In genomic region chr10:60957667-60958221, GRCh38 we compare ENCODE assay signal across 16 cellular contexts. TPM values are rescaled to one million over a fixed set of nuclear protein-coding genes. Genes with fewer than 3 reads are reported as not detected.
DNase-seq lines count a peak whose midpoint lies in the region; ATAC-seq, FAIRE-seq and TF ChIP-seq lines count a peak whose summit lies in the region.
"Had no signal": no experiment of that assay in that cellular context is flagged by ENCODE, and none has a peak within 500 bp of the region (broad histone marks: within the 10 kb centered on the region; RNA-seq: fewer than 3 reads in every experiment).

No MANE protein-coding gene starts in this region.

- H3K36me3 Mint-ChIP-seq in astrocyte (ENCODE audit: low read depth, unreplicated experiment) (no peaks in the 10 kb centered on the region), T-helper 17 cell (ENCODE audit: low read depth) (no peaks in the 10 kb centered on the region)
- H3K36me3 Mint-ChIP-seq: CD8-positive, alpha-beta memory T cell; IgD-negative memory B cell had no signal

- H3K79me2 ChIP-seq in astrocyte (ENCODE audit: insufficient read depth, low read length), result no peaks in the 10 kb centered on the region

- TF ChIP-seq RAD21 in IMR-90 (IDR thresholded peaks at IDR 0.05; ENCODE audit: low read length), result no peak

- H3K18ac ChIP-seq in IMR-90 (ENCODE audit: low read depth, low read length), result peak overlapping the region; percentile 37; the same call in 1 of the 2 replicates

- H4K20me1 ChIP-seq in IMR-90 (ENCODE audit: insufficient read depth, low read length) (no peaks in the 10 kb centered on the region), astrocyte (ENCODE audit: insufficient read depth, low read length) (no peaks in the 10 kb centered on the region)
- H4K20me1 ChIP-seq: BLaER1 had no signal

- H3K27ac Mint-ChIP-seq in astrocyte (ENCODE audit: unreplicated experiment) (peak overlapping the region; percentile 28), T-helper 17 cell (no peak overlapping the region)
- H3K27ac Mint-ChIP-seq: CD8-positive, alpha-beta memory T cell; IgD-negative memory B cell had no signal

- no peak overlapping the region for H4K5ac ChIP-seq in IMR-90 (ENCODE audit: low read depth, low read length)

- 0 out of 2 replicates have a peak overlapping the region, but pooled peaks have one; percentile 34 for H3K14ac ChIP-seq in IMR-90 (replicated peaks; ENCODE audit: low read depth, low read length)

- H2AK9ac ChIP-seq in IMR-90 (replicated peaks; ENCODE audit: low read depth, low read length, poor library complexity), result no peak overlapping the region

- no peak overlapping the region for H3K4me2 ChIP-seq in IMR-90 (ENCODE audit: low read depth, low read length)
- H3K4me2 ChIP-seq in astrocyte (ENCODE audit: low read length), result no peak overlapping the region
- H3K4me2 ChIP-seq: BLaER1 had no signal

- POLR2A ChIA-PET in IMR-90 (lab: Charles Lee; ENCODE audit: unreplicated experiment), result no interaction called here

- peak overlapping the region; percentile 47; the same call in 1 of the 2 replicates for H4K91ac ChIP-seq in IMR-90 (ENCODE audit: insufficient read depth, low read depth, low read length)

- H3K9me1 ChIP-seq in IMR-90 (ENCODE audit: insufficient read depth, low read length), result peaks cover 6% of the 10 kb centered on the region; the same call in 1 of the 2 replicates

- H3K4me3 Mint-ChIP-seq in astrocyte (ENCODE audit: unreplicated experiment) (no peak overlapping the region), T-helper 17 cell (no peak overlapping the region)
- H3K4me3 Mint-ChIP-seq: CD8-positive, alpha-beta memory T cell; IgD-negative memory B cell had no signal

- no peak for TF ChIP-seq CTCF in IMR-90 (conservative IDR thresholded peaks at IDR 0.05; ENCODE audit: low read depth, low read length)
- no peak for TF ChIP-seq CTCF in astrocyte (IDR thresholded peaks at IDR 0.05; ENCODE audit: insufficient read depth, low read depth, low read length)

- no peaks in the 10 kb centered on the region for H3K9me3 ChIP-seq in IMR-90 (ENCODE audit: control insufficient read depth, insufficient read depth, low read length)
- H3K9me3 ChIP-seq in astrocyte (ENCODE audit: insufficient read depth, low read depth, low read length), result no peaks in the 10 kb centered on the region
- no peaks in the 10 kb centered on the region for H3K9me3 ChIP-seq in T-helper 17 cell (ENCODE audit: control insufficient read depth, low read length, poor library complexity, severe bottlenecking)
- H3K9me3 ChIP-seq: BLaER1, Caco-2 had no signal

- H3K4ac ChIP-seq in IMR-90 (ENCODE audit: low read depth, low read length), result peak overlapping the region; percentile 43

- H2AFZ ChIP-seq in IMR-90 (replicated peaks; ENCODE audit: low read length, poor library complexity), result no peak overlapping the region
- no peak overlapping the region for H2AFZ ChIP-seq in astrocyte (ENCODE audit: low read depth, low read length)
- H2AFZ ChIP-seq: GM23248 had no signal

- no peak overlapping the region for H2BK5ac ChIP-seq in IMR-90 (ENCODE audit: low read depth, low read length, poor library complexity, severe bottlenecking)

- H3K79me1 ChIP-seq in IMR-90 (ENCODE audit: low read depth in 1 of 2, low read length in 2 of 2), result no peaks in the 10 kb centered on the region

- peak overlapping the region; percentile 67; the same call in 1 of the 2 replicates for H2AK5ac ChIP-seq in IMR-90 (ENCODE audit: low read depth, low read length)

- no peaks in the 10 kb centered on the region for H3K9me3 Mint-ChIP-seq in astrocyte (ENCODE audit: unreplicated experiment)
- H3K9me3 Mint-ChIP-seq: CD8-positive, alpha-beta memory T cell had no signal

- no peak for TF ChIP-seq POLR2A in IMR-90 (IDR thresholded peaks at IDR 0.05; ENCODE audit: low read depth, low read length)

- no peak overlapping the region for H3K4me3 ChIP-seq in IMR-90 (ENCODE audit: insufficient read depth, low read depth, low read length)
- no peak overlapping the region for H3K4me3 ChIP-seq in astrocyte (ENCODE audit: insufficient read depth, low read depth, low read length)
- H3K4me3 ChIP-seq: BLaER1, GM23248 had no signal

- FAIRE-seq in astrocyte (lab: Jason Lieb, UNC), result no peak
- FAIRE-seq: GM12892 had no signal

- H3K4me1 ChIP-seq in IMR-90 (ENCODE audit: control insufficient read depth, insufficient read depth, low read length), result peaks cover 8% of the 10 kb centered on the region
- H3K4me1 ChIP-seq in astrocyte (ENCODE audit: insufficient read depth, low read length), result peaks cover 22% of the 10 kb centered on the region

- H2BK120ac ChIP-seq in IMR-90 (ENCODE audit: low read depth, low read length), result peak overlapping the region; percentile 72

- H3K56ac ChIP-seq in IMR-90 (ENCODE audit: extremely low read depth, insufficient read depth, low read length), result no peak overlapping the region

- intact Hi-C loops in IMR-90 (cut with micrococcal nuclease), result no loop called here

- no peak overlapping the region for H3K27ac ChIP-seq in IMR-90 (ENCODE audit: insufficient read depth, low read length)
- H3K27ac ChIP-seq in astrocyte (ENCODE audit: low read depth, low read length), result no peak overlapping the region
- H3K27ac ChIP-seq: BLaER1, GM23248 had no signal

- H3K9ac ChIP-seq in IMR-90 (ENCODE audit: low read depth, low read length) (no peak overlapping the region), astrocyte (ENCODE audit: low read length) (no peak overlapping the region)
- H3K9ac ChIP-seq: BLaER1, GM23248 had no signal

- H3K4me1 Mint-ChIP-seq in astrocyte (ENCODE audit: low read depth, unreplicated experiment) (peaks cover 31% of the 10 kb centered on the region), T-helper 17 cell (no peaks in the 10 kb centered on the region)
- H3K4me1 Mint-ChIP-seq: CD8-positive, alpha-beta memory T cell had no signal

- CTCF ChIA-PET in IMR-90 (lab: Yijun Ruan, JAX), result no interaction called here

- no peaks in the 10 kb centered on the region for H3K27me3 ChIP-seq in IMR-90 (ENCODE audit: control insufficient read depth, insufficient read depth, low read length)
- no peaks in the 10 kb centered on the region for H3K27me3 ChIP-seq in astrocyte (ENCODE audit: insufficient read depth, low read length)
- H3K27me3 ChIP-seq: BLaER1 had no signal

- H2BK20ac ChIP-seq in IMR-90 (ENCODE audit: low read depth, low read length), result peak overlapping the region; percentile 83

- no peak overlapping the region for H3K23ac ChIP-seq in IMR-90 (ENCODE audit: low read depth, low read length)

- H3K36me3 ChIP-seq in IMR-90 (ENCODE audit: control insufficient read depth, insufficient read depth, low read length) (no peaks in the 10 kb centered on the region), astrocyte (ENCODE audit: insufficient read depth, low read length) (no peaks in the 10 kb centered on the region)
- H3K36me3 ChIP-seq: BLaER1 had no signal

- dilution Hi-C loops in IMR-90 (cut with HindIII; ENCODE audit: low sequenced_read_pairs, unreplicated experiment), result no loop called here

- no TSS peak for BruUV-seq in IMR-90 (replicated peaks; lab: Mats Ljungman, UMichigan)

- DNase-seq in IMR-90, result no peak
- peak; percentile 53 for DNase-seq in NCI-H82 treated with DMSO at 0.1 percent for 48 hours (lab: John Stamatoyannopoulos, UW; ENCODE audit: unreplicated experiment)
- no peak for DNase-seq in astrocyte (ENCODE audit: low read depth)
- DNase-seq in T-helper 17 cell, result no peak
- DNase-seq in NK-92 (lab: John Stamatoyannopoulos, UW; ENCODE audit: unreplicated experiment), result no peak
- DNase-seq in activated naive CD4-positive, alpha-beta T cell treated with anti-CD3 and anti-CD28 coated beads, Interleukin-2, amount 50 U/mL, for 16 hours, result no peak
- DNase-seq: Caco-2; CD8-positive, alpha-beta memory T cell; DND-41; GDM1; GM23248; H7 had no signal

- H2BK15ac ChIP-seq in IMR-90 (ENCODE audit: low read depth, low read length), result no peak overlapping the region

- WGBS in IMR-90 (ENCODE audit: extremely low coverage in 2 of 2, insufficient read length in 1 of 2), 2 experiments, result no CpG with 5 or more reads among the region's 3 CpGs

- peak overlapping the region in 1 of 2 experiments; percentile 61; a peak in 1 of 4 replicates for H4K8ac ChIP-seq in IMR-90 (ENCODE audit: low read depth in 2 of 2, low read length in 2 of 2)

- ATAC-seq in IMR-90 (ENCODE audit: low read depth), result no peak
- no peak for ATAC-seq in T-helper 17 cell
- no peak for ATAC-seq in GM18519 (IDR thresholded peaks at IDR 0.05; ENCODE audit: low FRiP score, unreplicated experiment)

- in situ Hi-C loops in IMR-90 (cut with MboI; ENCODE audit: low sequenced_read_pairs), result no loop called here

- H3K27me3 Mint-ChIP-seq in astrocyte (ENCODE audit: low read depth, unreplicated experiment), result no peaks in the 10 kb centered on the region
- H3K27me3 Mint-ChIP-seq in T-helper 17 cell, result peaks cover 35% of the 10 kb centered on the region

TF ChIP-seq in IMR-90, 13 proteins besides CTCF, POLR2A, EP300 and RAD21:
- 0 out of 2 replicates have a peak, but pooled peaks have one; percentile 6 for TF ChIP-seq CEBPB (IDR thresholded peaks at IDR 0.05; ENCODE audit: low read depth, low read length)
- no peak for TF ChIP-seq BHLHE40 (IDR thresholded peaks at IDR 0.05; ENCODE audit: low read depth, low read length)

RNA-seq across cellular contexts. Expression of gene RHOBTB1, which starts 13.8 kb away (rescaled TPM):
- 15.2 and 18.9 TPM in 2 replicates for total RNA-seq in IMR-90 (2012; rRNA removed)
- 8.8 and 8.9 TPM in 2 replicates for polyA plus RNA-seq in IMR-90 (2012; rRNA removed)
- polyA plus RNA-seq in IMR-90 (2012; cell fraction: cytosol; rRNA removed), result 3.7 and 4.9 TPM in 2 replicates
- polyA plus RNA-seq in IMR-90 (2012; cell fraction: nucleus; rRNA removed; ENCODE audit: low replicate concordance), result 3.6 and 19.2 TPM in 2 replicates
- 43.0 and 46.5 TPM in 2 replicates for total RNA-seq in astrocyte
- total RNA-seq in T-helper 17 cell, result 10 to 100 TPM in 1 of 2 donors, under 1 TPM in 1; 0.37 to 10.8 TPM
- polyA plus RNA-seq: CD8-positive, alpha-beta memory T cell had no signal
